8 cellular contexts compared by ENCODE assay signal in genomic region chr3:157127831-157128767, GRCh38. TPM values are rescaled to one million over a fixed set of nuclear protein-coding genes. Genes with fewer than 3 reads are reported as not detected.
A peak's percentile ranks its signal among the peaks of the same experiment; 100 is the strongest.
DNase-seq lines count a peak whose midpoint lies in the region; ATAC-seq and TF ChIP-seq lines count a peak whose summit lies in the region.

No MANE protein-coding gene starts in this region.

- H3K27me3 ChIP-seq in KMS-11 (ENCODE audit: insufficient read depth, low read depth) (no peaks in the 10 kb centered on the region), dorsolateral prefrontal cortex (no peaks in the 10 kb centered on the region), suprapubic skin (no peaks in the 10 kb centered on the region)

- TF ChIP-seq EP300 in suprapubic skin (IDR thresholded peaks at IDR 0.05), result no peak

- H3K4me3 ChIP-seq in KMS-11 (IDR thresholded peaks at IDR 0.05; ENCODE audit: insufficient read depth, low read depth, low read length) (no peak overlapping the region), dorsolateral prefrontal cortex (no peak overlapping the region), suprapubic skin (no peak overlapping the region)

- H3K27ac Mint-ChIP-seq in activated CD4-positive, alpha-beta T cell treated with anti-CD3 and anti-CD28 coated beads, Interleukin-2, amount 10 ng/mL, durations not matched to agents 24 days and 14 days, result peak overlapping the region; percentile 98
- peak overlapping the region; percentile 79 to 90 for H3K27ac Mint-ChIP-seq in natural killer cell treated with Interleukin-12 subunit alpha and Interleukin-12 subunit beta and Interleukin-15 and Interleukin-18, amount 100 ng/mL, for 72 hours

- no peak for TF ChIP-seq POLR2A in suprapubic skin (IDR thresholded peaks at IDR 0.05)

- no peaks in the 10 kb centered on the region for H3K36me3 Mint-ChIP-seq in activated CD4-positive, alpha-beta T cell treated with anti-CD3 and anti-CD28 coated beads, Interleukin-2, amount 10 ng/mL, durations not matched to agents 24 days and 14 days (ENCODE audit: low read depth)
- H3K36me3 Mint-ChIP-seq in natural killer cell treated with Interleukin-12 subunit alpha and Interleukin-12 subunit beta and Interleukin-15 and Interleukin-18, amount 100 ng/mL, for 72 hours, result no peaks in the 10 kb centered on the region

- no peaks in the 10 kb centered on the region for H4K20me1 ChIP-seq in KMS-11 (ENCODE audit: insufficient read depth)

- TF ChIP-seq CTCF in KMS-11 (conservative IDR thresholded peaks at IDR 0.05; ENCODE audit: low read depth, low read length) (no peak), dorsolateral prefrontal cortex (IDR thresholded peaks at IDR 0.05 in 54 of 56, conservative IDR thresholded peaks at IDR 0.05 in 2 of 56; ENCODE audit: low read depth in 1 of 56, partially characterized antibody in 56 of 56) (no peak), suprapubic skin (IDR thresholded peaks at IDR 0.05) (no peak)

- ATAC-seq in GM19035 (IDR thresholded peaks at IDR 0.05; ENCODE audit: unreplicated experiment) (peak; percentile 54), HG03520 (IDR thresholded peaks at IDR 0.05; ENCODE audit: unreplicated experiment) (no peak)
- peak; percentile 88 to 94 for ATAC-seq in natural killer cell treated with Interleukin-12 subunit alpha and Interleukin-12 subunit beta and Interleukin-15 and Interleukin-18, amount 100 ng/mL, for 72 hours

- no peaks in the 10 kb centered on the region for H3K36me3 ChIP-seq in KMS-11 (ENCODE audit: insufficient read depth)
- no peaks in the 10 kb centered on the region for H3K36me3 ChIP-seq in suprapubic skin

- H3K4me1 ChIP-seq in KMS-11 (ENCODE audit: low read depth, poor library complexity, severe bottlenecking) (peaks cover 80% of the 10 kb centered on the region), suprapubic skin (peaks cover 31% of the 10 kb centered on the region)

- no peaks in the 10 kb centered on the region for H3K79me2 ChIP-seq in KMS-11 (ENCODE audit: insufficient read depth, low read depth)

- 71% methylated on average over 8 of the region's 8 CpGs for WGBS in suprapubic skin

- H3K9ac ChIP-seq in KMS-11, result no peak overlapping the region

- H3K9me3 ChIP-seq in suprapubic skin, result no peaks in the 10 kb centered on the region

- H3K4me2 ChIP-seq in KMS-11, result peak overlapping the region; percentile 5; the same call in 1 of the 2 replicates

- H2AFZ ChIP-seq in KMS-11 (ENCODE audit: low read depth), result peak overlapping the region; percentile 41; the same call in 1 of the 2 replicates

- intact Hi-C loops in activated CD4-positive, alpha-beta T cell treated with anti-CD3 and anti-CD28 coated beads, Interleukin-2, amount 10 ng/mL, durations not matched to agents 24 days and 14 days (cut with micrococcal nuclease), result loop anchor here (1.0 to 5.0 kb wide), 8 partner anchors 25 to 646 kb away; partner anchors contain the start of genes CCNL1 and SSR3
- intact Hi-C loops in dorsolateral prefrontal cortex (cut with DNase I), result loop anchor here in 1 of 2 donors (10.0 kb wide), 1 partner anchor 303 kb away; the partner anchor contains the start of gene LEKR1

- H3K27ac ChIP-seq in KMS-11 (no peak overlapping the region), dorsolateral prefrontal cortex (peak overlapping the region in 57 of 59 donors; percentile 26 to 100 (median 96)), suprapubic skin (peak overlapping the region; percentile 84)

- peak overlapping the region; percentile 78 for H3K4me3 Mint-ChIP-seq in activated CD4-positive, alpha-beta T cell treated with anti-CD3 and anti-CD28 coated beads, Interleukin-2, amount 10 ng/mL, durations not matched to agents 24 days and 14 days
- peak overlapping the region; percentile 54 for H3K4me3 Mint-ChIP-seq in natural killer cell treated with Interleukin-12 subunit alpha and Interleukin-12 subunit beta and Interleukin-15 and Interleukin-18, amount 100 ng/mL, for 72 hours

- peaks cover 64% of the 10 kb centered on the region for H3K4me1 Mint-ChIP-seq in activated CD4-positive, alpha-beta T cell treated with anti-CD3 and anti-CD28 coated beads, Interleukin-2, amount 10 ng/mL, durations not matched to agents 24 days and 14 days
- H3K4me1 Mint-ChIP-seq in natural killer cell treated with Interleukin-12 subunit alpha and Interleukin-12 subunit beta and Interleukin-15 and Interleukin-18, amount 100 ng/mL, for 72 hours (ENCODE audit: low read depth in 2 of 2), result peaks cover 51 to 62% of the 10 kb centered on the region in 2 donors

- no peaks in the 10 kb centered on the region for H3K9me3 Mint-ChIP-seq in activated CD4-positive, alpha-beta T cell treated with anti-CD3 and anti-CD28 coated beads, Interleukin-2, amount 10 ng/mL, durations not matched to agents 24 days and 14 days
- no peaks in the 10 kb centered on the region for H3K9me3 Mint-ChIP-seq in natural killer cell treated with Interleukin-12 subunit alpha and Interleukin-12 subunit beta and Interleukin-15 and Interleukin-18, amount 100 ng/mL, for 72 hours

- no peaks in the 10 kb centered on the region for H3K27me3 Mint-ChIP-seq in activated CD4-positive, alpha-beta T cell treated with anti-CD3 and anti-CD28 coated beads, Interleukin-2, amount 10 ng/mL, durations not matched to agents 24 days and 14 days
- H3K27me3 Mint-ChIP-seq in natural killer cell treated with Interleukin-12 subunit alpha and Interleukin-12 subunit beta and Interleukin-15 and Interleukin-18, amount 100 ng/mL, for 72 hours, result no peaks in the 10 kb centered on the region

- DNase-seq in activated CD4-positive, alpha-beta T cell treated with anti-CD3 and anti-CD28 coated beads, Interleukin-2, amount 10 ng/mL, durations not matched to agents 24 days and 14 days, result peak; percentile 90
- no peak for DNase-seq in dorsolateral prefrontal cortex
- peak; percentile 80 for DNase-seq in natural killer cell treated with Interleukin-12 subunit alpha and Interleukin-12 subunit beta and Interleukin-15 and Interleukin-18, amount 100 ng/mL, for 72 hours (ENCODE audit: low spot score)
- no peak for DNase-seq in suprapubic skin (ENCODE audit: low spot score in 2 of 2)
- DNase-seq in mucosa of gallbladder (ENCODE audit: low spot score), result no peak

RNA-seq across cellular contexts. Expression of gene CCNL1, which starts 31.8 kb away (rescaled TPM):
- 171 and 172 TPM in 2 replicates for total RNA-seq in activated CD4-positive, alpha-beta T cell treated with anti-CD3 and anti-CD28 coated beads, Interleukin-2, amount 10 ng/mL, durations not matched to agents 24 days and 14 days
- 100 to 1,000 TPM in 38 of 120 experiments, 10 to 100 TPM in 82; 53.0 to 156 (median 94.4) TPM for total RNA-seq in dorsolateral prefrontal cortex
- 100 to 1,000 TPM; 303 to 324 TPM for total RNA-seq in natural killer cell treated with Interleukin-12 subunit alpha and Interleukin-12 subunit beta and Interleukin-15 and Interleukin-18, amount 100 ng/mL, for 72 hours
- 100 to 1,000 TPM; 203 to 665 (median 246) TPM for total RNA-seq in suprapubic skin
- 96.7 TPM for total RNA-seq in mucosa of gallbladder

Comparison
In these comparisons a context has a peak if more than half of its experiments do, and no peak if none do; other contexts are left out.
1. DNase-seq: peak in activated CD4-positive, alpha-beta T cell treated with anti-CD3 and anti-CD28 coated beads, Interleukin-2, amount 10 ng/mL, durations not matched to agents 24 days and 14 days (single experiment) and natural killer cell treated with Interleukin-12 subunit alpha and Interleukin-12 subunit beta and Interleukin-15 and Interleukin-18, amount 100 ng/mL, for 72 hours (single experiment); none in dorsolateral prefrontal cortex (0 of 10), suprapubic skin (0 of 2) and mucosa of gallbladder (single experiment).